8 cellular contexts compared by ENCODE assay signal in the genomic region with DNA sequence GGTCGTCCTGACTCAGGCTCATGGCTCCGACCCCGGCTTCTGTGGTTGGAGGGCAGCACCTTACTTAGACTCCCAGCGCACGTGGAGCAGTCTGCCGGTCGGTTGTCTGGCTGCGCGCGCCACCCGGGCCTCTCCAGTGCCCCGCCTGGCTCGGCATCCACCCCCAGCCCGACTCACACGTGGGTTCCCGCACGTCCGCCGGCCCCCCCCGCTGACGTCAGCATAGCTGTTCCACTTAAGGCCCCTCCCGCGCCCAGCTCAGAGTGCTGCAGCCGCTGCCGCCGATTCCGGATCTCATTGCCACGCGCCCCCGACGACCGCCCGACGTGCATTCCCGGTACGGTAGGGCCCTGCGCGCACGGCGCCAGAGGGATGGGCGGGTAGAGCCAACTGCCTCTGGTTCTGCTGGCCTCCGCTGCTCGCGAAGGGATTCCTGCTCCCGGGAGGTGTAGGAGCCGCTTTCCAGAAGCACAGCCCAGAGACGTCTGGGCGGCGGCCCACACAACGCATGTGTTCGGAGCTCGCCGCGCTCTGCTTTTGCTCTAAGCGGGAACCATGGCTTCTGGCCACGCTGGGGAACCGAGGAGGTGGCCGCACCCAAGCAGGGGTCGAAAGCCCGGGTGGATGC. TPM values are rescaled to one million over a fixed set of nuclear protein-coding genes. Genes with fewer than 3 reads are reported as not detected.
DNase-seq lines count a peak whose midpoint lies in the region; ATAC-seq, FAIRE-seq and TF ChIP-seq lines count a peak whose summit lies in the region.

A gene (plus strand): TSS at position 264 of the 628 bp plus-strand sequence. CDS start 2,280 bp downstream, outside the sequence.

- H3K9ac ChIP-seq in H1 (replicated peaks in 1 of 4; ENCODE audit: extremely low read depth in 1 of 4, low read depth in 3 of 4, low read length in 3 of 4) (peak within 1 kb of the TSS; percentile 25 to 76 (median 70)), mesendoderm (ENCODE audit: low read length) (peak within 1 kb of the TSS; percentile 96)

- peaks cover 7 to 23% (median 18%) of the 10 kb centered on the region in 4 experiments for H3K36me3 ChIP-seq in H1 (ENCODE audit: control insufficient read depth in 2 of 4, insufficient read depth in 4 of 4, low read length in 3 of 4)
- H3K36me3 ChIP-seq in mesendoderm (ENCODE audit: control insufficient read depth, insufficient read depth, low read length), result peaks cover 5% of the 10 kb centered on the region

- no peaks in the 10 kb centered on the region for H3K9me3 ChIP-seq in H1 (ENCODE audit: insufficient read depth in 2 of 2, low read depth in 1 of 2, low read length in 1 of 2)

- H2BK20ac ChIP-seq in H1 (ENCODE audit: low read length), result peak within 1 kb of the TSS; percentile 16; the same call in 1 of the 2 replicates

- peak within 1 kb of the TSS; percentile 93 for H2AFZ ChIP-seq in H1 (ENCODE audit: low read length)

- peak within 1 kb of the TSS; percentile 96 for H3K18ac ChIP-seq in H1 (ENCODE audit: extremely low read depth, low read length)
- H3K18ac ChIP-seq in mesendoderm (ENCODE audit: low read length), result peak within 1 kb of the TSS; percentile 88

- H3K4me2 ChIP-seq in H1 (ENCODE audit: insufficient read depth in 1 of 2, low read depth in 2 of 2, low read length in 2 of 2) (peak within 1 kb of the TSS; percentile 92 to 96), mesendoderm (ENCODE audit: low read length) (peak within 1 kb of the TSS; percentile 89)

- H4K91ac ChIP-seq in H1 (replicated peaks; ENCODE audit: insufficient read length, low read length), result peak within 1 kb of the TSS; percentile 88

- TF ChIP-seq POLR2A in H1 (IDR thresholded peaks at IDR 0.05; ENCODE audit: control extremely low read depth in 1 of 2, low read depth in 2 of 2, low read length in 2 of 2), result peak; percentile 80 to 84

- POLR2A ChIA-PET in H1 (lab: Charles Lee; ENCODE audit: partially characterized antibody), result interaction anchor here (0.6 to 4.4 kb wide), 12 partner anchors 8 to 331 kb away, joined by 3 to 26 read pairs (median 4); a partner anchor contains a TSS

- H3K4me3 ChIP-seq in H1 (ENCODE audit: extremely low read depth in 1 of 4, insufficient read depth in 2 of 4, low read depth in 3 of 4, low read length in 4 of 4) (peak within 1 kb of the TSS; percentile 76 to 87 (median 80)), mesendoderm (ENCODE audit: low read length) (peak within 1 kb of the TSS; percentile 89)

- H4K20me1 ChIP-seq in H1 (replicated peaks in 1 of 2; ENCODE audit: control insufficient read depth in 1 of 2, insufficient read depth in 2 of 2, low read length in 2 of 2), result peaks cover 0 to 4% of the 10 kb centered on the region in 2 experiments

- H4K8ac ChIP-seq in H1 (ENCODE audit: extremely low read depth, insufficient read depth, low read length), result peak within 1 kb of the TSS; percentile 95
- H4K8ac ChIP-seq in mesendoderm (ENCODE audit: low read depth, low read length), result peak within 1 kb of the TSS; percentile 58

- H4K5ac ChIP-seq in H1 (ENCODE audit: insufficient read length, low read depth, low read length) (peak within 1 kb of the TSS; percentile 85), mesendoderm (ENCODE audit: low read length) (no peak within 1 kb of the TSS)

- 5% methylated on average over 57 of the region's 60 CpGs; no CpG with 5 or more reads in 1 of the 2 experiments for WGBS in H1 (ENCODE audit: extremely low coverage in 1 of 2, insufficient coverage in 1 of 2, insufficient read length in 1 of 2, insufficient replicate concordance in 2 of 2, low coverage in 1 of 2, low lambda C conversion rate in 2 of 2, missing lambda C conversion rate in 1 of 2), 2 experiments
- no CpG with 5 or more reads among the region's 60 CpGs for WGBS in mesendoderm (ENCODE audit: extremely low coverage, insufficient coverage, low lambda C conversion rate)

- CTCF ChIA-PET in H1 (lab: Charles Lee; ENCODE audit: partially characterized antibody), result interaction anchor here (0.6 to 2.5 kb wide), 6 partner anchors 11 to 328 kb away, joined by 3 to 12 read pairs (median 6); a partner anchor contains a TSS

- peak; percentile 97 for DNase-seq in COR-L47 (lab: John Stamatoyannopoulos, UW)
- peak; percentile 50 to 98 (median 92) for DNase-seq in HUDEP-2 (lab: John Stamatoyannopoulos, UW; ENCODE audit: unreplicated experiment in 76 of 76)
- peak; percentile 87 for DNase-seq in NOMO-1 treated with dmso at 0.1 percent for 144 hours (lab: John Stamatoyannopoulos, UW; ENCODE audit: unreplicated experiment)
- DNase-seq in activated CD8-positive, alpha-beta memory T cell treated with anti-CD3 and anti-CD28 coated beads for 48 hours (ENCODE audit: low read depth in 2 of 3, low spot score in 2 of 3), result peak; percentile 97 to 100 (median 99)
- DNase-seq in H1 (ENCODE audit: low read depth in 1 of 2, low spot score in 2 of 2), result peak; percentile 66 to 88
- peak; percentile 96 for DNase-seq in mesendoderm
- peak; percentile 99 for DNase-seq in stimulated activated CD8-positive, alpha-beta memory T cell treated with anti-CD3 and anti-CD28 coated beads, Interleukin-12 subunit alpha, Interleukin-12 subunit beta, amount 100 ng/mL, for 4 hours (ENCODE audit: low read depth)

- H3K23me2 ChIP-seq in H1 (ENCODE audit: low read depth, low read length), result peaks cover 11% of the 10 kb centered on the region

- H2AK5ac ChIP-seq in H1 (ENCODE audit: low read depth, low read length) (peak within 1 kb of the TSS; percentile 17; the same call in 1 of the 2 replicates), mesendoderm (ENCODE audit: low read length) (no peak within 1 kb of the TSS)

- H3K4me1 ChIP-seq in H1 (replicated peaks in 1 of 4; ENCODE audit: control insufficient read depth in 3 of 4, insufficient read depth in 4 of 4, low read length in 3 of 4), result peaks cover 3 to 6% (median 5%) of the 10 kb centered on the region in 4 experiments; a peak in 6 of 7 replicates
- H3K4me1 ChIP-seq in mesendoderm (ENCODE audit: control insufficient read depth, low read depth, low read length), result peaks cover 3% of the 10 kb centered on the region

- peak within 1 kb of the TSS; percentile 56; the same call in 1 of the 2 replicates for H2BK5ac ChIP-seq in H1 (ENCODE audit: low read depth, low read length)
- peak within 1 kb of the TSS; percentile 43 for H2BK5ac ChIP-seq in mesendoderm (ENCODE audit: low read length)

- H3K14ac ChIP-seq in H1 (ENCODE audit: insufficient read length), result no peak within 1 kb of the TSS

- peaks cover 2% of the 10 kb centered on the region; the same call in 1 of the 2 replicates for H3K79me1 ChIP-seq in H1 (ENCODE audit: low read depth, low read length)
- H3K79me1 ChIP-seq in mesendoderm (ENCODE audit: low read length), result peaks cover 3% of the 10 kb centered on the region

- TF ChIP-seq CTCF in H1 (IDR thresholded peaks at IDR 0.05; ENCODE audit: control extremely low read depth in 1 of 3, insufficient read depth in 1 of 3, low read depth in 1 of 3, low read length in 3 of 3), result no peak

- H3K27ac ChIP-seq in H1 (ENCODE audit: low read depth, low read length) (peak within 1 kb of the TSS; percentile 6; the same call in 1 of the 2 replicates), mesendoderm (ENCODE audit: low read depth, low read length) (peak within 1 kb of the TSS; percentile 87)

- TF ChIP-seq RAD21 in H1 (IDR thresholded peaks at IDR 0.05 in 1 of 2, conservative IDR thresholded peaks at IDR 0.05 in 1 of 2; ENCODE audit: low read depth in 2 of 2, low read length in 2 of 2), result no peak

- H3K56ac ChIP-seq in H1 (replicated peaks; ENCODE audit: insufficient read length, low read depth, low read length) (peak within 1 kb of the TSS; percentile 43), mesendoderm (ENCODE audit: low read length) (peak within 1 kb of the TSS; percentile 92)

- H3K4ac ChIP-seq in H1 (replicated peaks; ENCODE audit: insufficient read length, low read depth, low read length) (peak within 1 kb of the TSS; percentile 99), mesendoderm (ENCODE audit: low read depth, low read length) (peak within 1 kb of the TSS; percentile 82)

- peaks cover 0 to 4% (median 0%) of the 10 kb centered on the region in 4 experiments; a peak in 2 of 7 replicates for H3K27me3 ChIP-seq in H1 (replicated peaks in 1 of 4; ENCODE audit: control insufficient read depth in 3 of 4, extremely low read depth in 1 of 4, insufficient read depth in 3 of 4, low read length in 3 of 4)
- H3K27me3 ChIP-seq in mesendoderm (ENCODE audit: insufficient read depth, low read length, poor library complexity), result no peaks in the 10 kb centered on the region

- peak within 1 kb of the TSS; percentile 81; the same call in 1 of the 2 replicates for H2BK15ac ChIP-seq in H1 (ENCODE audit: low read length)
- no peak within 1 kb of the TSS for H2BK15ac ChIP-seq in mesendoderm (replicated peaks; ENCODE audit: low read depth)

- peak; percentile 62 for ATAC-seq in GM21381 (IDR thresholded peaks at IDR 0.05; ENCODE audit: unreplicated experiment)

- no peak for TF ChIP-seq EP300 in H1 (IDR thresholded peaks at IDR 0.05; ENCODE audit: borderline replicate concordance in 1 of 2, low read depth in 2 of 2, low read length in 2 of 2)

- H3K79me2 ChIP-seq in H1 (ENCODE audit: control insufficient read depth in 1 of 2, insufficient read depth in 2 of 2, low read length in 2 of 2), result peaks cover 0 to 33% of the 10 kb centered on the region in 2 experiments; a peak in 2 of 4 replicates
- peaks cover 23% of the 10 kb centered on the region for H3K79me2 ChIP-seq in mesendoderm (ENCODE audit: control insufficient read depth, insufficient read depth, low read length)

- peak within 1 kb of the TSS; percentile 13 for H2BK12ac ChIP-seq in H1 (ENCODE audit: low read depth, low read length)

- no peak within 1 kb of the TSS for H2BK120ac ChIP-seq in H1 (replicated peaks; ENCODE audit: low read depth, low read length)
- H2BK120ac ChIP-seq in mesendoderm (ENCODE audit: low read depth, low read length), result peak within 1 kb of the TSS; percentile 51

- H3K23ac ChIP-seq in H1 (ENCODE audit: insufficient read length) (no peak within 1 kb of the TSS), mesendoderm (ENCODE audit: low read length) (peak within 1 kb of the TSS; percentile 83)

- no peak for FAIRE-seq in H1 (lab: Jason Lieb, UNC)

RNA-seq across cellular contexts. Expression of the gene that starts here (rescaled TPM):
- 480 and 486 TPM in 2 replicates for total RNA-seq in H1 (2021; fragmentation: NEBNext Ultra II Directional; extraction: Animal tissue kit (Norgen Biotek cat#: 25700))
- polyA plus RNA-seq in H1 (2011; rRNA removed), result 241 and 443 TPM in 2 replicates
- 473 TPM for polyA plus RNA-seq in H1 (2011; cell fraction: cytosol; rRNA removed)
- polyA plus RNA-seq in H1 (2011; cell fraction: nucleus; rRNA removed), result 85.6 TPM
- 443 to 712 TPM (median 548 TPM) in 4 replicates for polyA plus RNA-seq in H1 (2012, experiment 1 of 2)
- polyA plus RNA-seq in H1 (2012, experiment 2 of 2), result 85.5 TPM
- polyA plus RNA-seq in H1 (2013, experiment 1 of 2), result 338 TPM
- polyA plus RNA-seq in H1 (2013, experiment 2 of 2), result 376 TPM
- 382 and 565 TPM in 2 replicates for polyA minus RNA-seq in H1 (2011; rRNA and poly(A)+ RNA removed)
- polyA minus RNA-seq in H1 (2011; cell fraction: cytosol; rRNA and poly(A)+ RNA removed), result 255 TPM
- polyA minus RNA-seq in H1 (2011; cell fraction: nucleus; rRNA and poly(A)+ RNA removed), result 107 TPM
- 473 TPM for polyA plus RNA-seq in mesendoderm (2013, experiment 1 of 2)
- polyA plus RNA-seq in mesendoderm (2013, experiment 2 of 2), result 463 TPM

Comparison
In these comparisons a context has a peak if more than half of its experiments do, and no peak if none do; other contexts are left out.
1. Peak in every context shown above with its lines: DNase-seq, ATAC-seq, H3K4me3 ChIP-seq and H3K27ac ChIP-seq.